8 cellular contexts compared by ENCODE assay signal in genomic region chr1:147084273-147085096, GRCh38.
DNase-seq lines count a peak whose midpoint lies in the region; ATAC-seq, FAIRE-seq and TF ChIP-seq lines count a peak whose summit lies in the region.

No MANE protein-coding gene starts in this region.

- H3K27me3 Mint-ChIP-seq in MCF 10A (ENCODE audit: insufficient read depth, unreplicated experiment) = peaks cover 20% of the 10 kb centered on the region

- H3K27me3 ChIP-seq in smooth muscle cell (ENCODE audit: low read depth) (peaks cover 10% of the 10 kb centered on the region), PC-3 (ENCODE audit: low read length) (no peaks in the 10 kb centered on the region)

- peak overlapping the region; percentile 100 for H3K9ac ChIP-seq in smooth muscle cell (ENCODE audit: low read depth)
- no peak overlapping the region for H3K9ac ChIP-seq in PC-3 (ENCODE audit: low read length)

- H3F3A ChIP-seq in smooth muscle cell (ENCODE audit: low read depth) (peaks cover 9% of the 10 kb centered on the region), PC-3 (ENCODE audit: low read length, unreplicated experiment) (no peaks in the 10 kb centered on the region)

- H3K79me2 ChIP-seq in smooth muscle cell (ENCODE audit: low read depth) (no peaks in the 10 kb centered on the region), PC-3 (ENCODE audit: low read length) (no peaks in the 10 kb centered on the region)

- no peaks in the 10 kb centered on the region for H3K9me2 ChIP-seq in PC-3 (replicated peaks; ENCODE audit: low read length)

- peak overlapping the region; percentile 36 for H3K4me3 ChIP-seq in HEK293 (ENCODE audit: low read depth, low read length)
- H3K4me3 ChIP-seq in smooth muscle cell = peak overlapping the region; percentile 67
- H3K4me3 ChIP-seq in PC-3 (ENCODE audit: low read length) = no peak overlapping the region

- peak; percentile 37 for DNase-seq in GM04503 (ENCODE audit: low read depth)
- DNase-seq in NCI-H1105 (lab: John Stamatoyannopoulos, UW) = peak; percentile 60
- DNase-seq in MCF 10A (ENCODE audit: unreplicated experiment) = peak; percentile 91
- peak; percentile 79 for DNase-seq in iPS-NIHi7 (ENCODE audit: extremely low spot score)
- DNase-seq in smooth muscle cell (lab: John Stamatoyannopoulos, UW; ENCODE audit: unreplicated experiment) = peak; percentile 66
- no peak for DNase-seq in PC-3

- intact Hi-C loops in MCF 10A (cut with micrococcal nuclease) (loop anchor here (2.0 kb wide), 2 partner anchors 88 to 158 kb away; partner anchors contain the start of genes CHD1L and PRKAB2), PC-3 (cut with micrococcal nuclease) (no loop called here)

- H2AFZ ChIP-seq in smooth muscle cell (ENCODE audit: low read depth) (peak overlapping the region; percentile 96), PC-3 (ENCODE audit: low read length) (no peak overlapping the region)

- H3K4me1 Mint-ChIP-seq in MCF 10A (ENCODE audit: insufficient read depth, unreplicated experiment) = peaks cover 5% of the 10 kb centered on the region

- H3K4me1 ChIP-seq in HEK293 (ENCODE audit: control insufficient read depth, insufficient read depth, low read length) (no peaks in the 10 kb centered on the region), smooth muscle cell (ENCODE audit: low read depth) (no peaks in the 10 kb centered on the region), PC-3 (ENCODE audit: insufficient read depth, low read length) (no peaks in the 10 kb centered on the region)

- CTCF ChIA-PET in HEK293 (lab: Yijun Ruan, JAX) (interaction anchor here (0.7 kb wide), 1 partner anchor 75 kb away, joined by 3 read pairs; no protein-coding TSS in a partner anchor), MCF 10A (lab: Yijun Ruan, JAX) (interaction anchor here (0.6 kb wide), 1 partner anchor 205 kb away, joined by 3 read pairs; no protein-coding TSS in a partner anchor), PC-3 (lab: Charles Lee) (no interaction called here)

- H3K36me3 ChIP-seq in HEK293 (ENCODE audit: control insufficient read depth in 2 of 2, insufficient read depth in 1 of 2, low read length in 2 of 2) (no peaks in the 10 kb centered on the region), smooth muscle cell (ENCODE audit: low read depth) (no peaks in the 10 kb centered on the region), PC-3 (ENCODE audit: low read depth, low read length) (no peaks in the 10 kb centered on the region)

- peaks cover 14% of the 10 kb centered on the region for H3K9me3 Mint-ChIP-seq in MCF 10A (ENCODE audit: unreplicated experiment)

- WGBS in smooth muscle cell (ENCODE audit: low lambda C conversion rate) = 1% methylated on average over 51 of the region's 51 CpGs

- POLR2A ChIA-PET in HEK293 (lab: Yijun Ruan, JAX) (interaction anchor here (0.6 to 1.2 kb wide), 9 partner anchors 9 to 708 kb away, joined by 3 to 10 read pairs (median 4); no protein-coding TSS in a partner anchor), MCF 10A (lab: Yijun Ruan, JAX) (interaction anchor here (0.7 to 2.1 kb wide), 10 partner anchors 9 to 158 kb away, joined by 3 to 45 read pairs (median 4); partner anchors contain the start of genes CHD1L, FMO5 and PRKAB2), PC-3 (lab: Charles Lee; ENCODE audit: unreplicated experiment) (no interaction called here)

- H3K27ac Mint-ChIP-seq in MCF 10A (ENCODE audit: low read depth, unreplicated experiment) = peak overlapping the region; percentile 100

- peaks cover 6% of the 10 kb centered on the region for H3K36me3 Mint-ChIP-seq in MCF 10A (ENCODE audit: insufficient read depth, unreplicated experiment)

- H3K9me3 ChIP-seq in HEK293 (ENCODE audit: control insufficient read depth, insufficient read depth, low read depth, low read length) (no peaks in the 10 kb centered on the region), smooth muscle cell (replicated peaks; ENCODE audit: low read depth) (no peaks in the 10 kb centered on the region), PC-3 (ENCODE audit: low read length) (no peaks in the 10 kb centered on the region; the same call in 1 of the 2 replicates)

- peak overlapping the region; percentile 88 for H3K4me2 ChIP-seq in smooth muscle cell
- H3K4me2 ChIP-seq in PC-3 (ENCODE audit: low read length) = no peak overlapping the region

- TSS peak; percentile 98 for BruUV-seq in MCF 10A (replicated peaks; lab: Mats Ljungman, UMichigan)
- BruUV-seq in PC-3 (replicated peaks; lab: Mats Ljungman, UMichigan) = no TSS peak

- no peaks in the 10 kb centered on the region for H4K20me1 ChIP-seq in smooth muscle cell (ENCODE audit: low read depth)
- H4K20me1 ChIP-seq in PC-3 (ENCODE audit: low read length) = no peaks in the 10 kb centered on the region

- peak overlapping the region; percentile 87 for H3K27ac ChIP-seq in HEK293 (ENCODE audit: extremely low read depth, low read depth, low read length)
- H3K27ac ChIP-seq in smooth muscle cell (ENCODE audit: low read depth) = peak overlapping the region; percentile 97
- no peak overlapping the region for H3K27ac ChIP-seq in PC-3 (ENCODE audit: low read length)

- no peak for ATAC-seq in PC-3

- TF ChIP-seq CTCF in HEK293 (tag by site-specific recombination; IDR thresholded peaks at IDR 0.05) (no peak), MCF 10A (IDR thresholded peaks at IDR 0.05; ENCODE audit: unreplicated experiment) (no peak), smooth muscle cell (IDR thresholded peaks at IDR 0.05; ENCODE audit: borderline replicate concordance, insufficient read depth, poor library complexity, severe bottlenecking) (no peak), PC-3 (conservative IDR thresholded peaks at IDR 0.05; ENCODE audit: low read depth, low read length) (no peak)

- peak overlapping the region; percentile 85 for H3K4me3 Mint-ChIP-seq in MCF 10A (ENCODE audit: unreplicated experiment)

- FAIRE-seq in TTC549 (lab: Jason Lieb, UNC) = peak; percentile 91

TF ChIP-seq in HEK293, 187 proteins besides CTCF, POLR2A, EP300 and RAD21 (continues in another document):
- TF ChIP-seq IKZF3 (tag by site-specific recombination; IDR thresholded peaks at IDR 0.05) (peak; percentile 43; the same call in 1 of the 2 replicates), ZNF76 (tag by site-specific recombination; IDR thresholded peaks at IDR 0.05; ENCODE audit: borderline replicate concordance, low read depth) (peak; percentile 98), ZNF561 (tag by site-specific recombination; IDR thresholded peaks at IDR 0.05; ENCODE audit: borderline replicate concordance) (no peak), YY1 (tag by site-specific recombination; IDR thresholded peaks at IDR 0.05) (peak; percentile 56), ZFP69B (tag by site-specific recombination; IDR thresholded peaks at IDR 0.05) (peak; percentile 30; the same call in 1 of the 2 replicates), BCL11B (tag by site-specific recombination; IDR thresholded peaks at IDR 0.05; ENCODE audit: low read depth) (no peak), ZNF768 (tag by site-specific recombination; IDR thresholded peaks at IDR 0.05) (no peak; the same call in 1 of the 2 replicates)
- TF ChIP-seq, protein P1, sequence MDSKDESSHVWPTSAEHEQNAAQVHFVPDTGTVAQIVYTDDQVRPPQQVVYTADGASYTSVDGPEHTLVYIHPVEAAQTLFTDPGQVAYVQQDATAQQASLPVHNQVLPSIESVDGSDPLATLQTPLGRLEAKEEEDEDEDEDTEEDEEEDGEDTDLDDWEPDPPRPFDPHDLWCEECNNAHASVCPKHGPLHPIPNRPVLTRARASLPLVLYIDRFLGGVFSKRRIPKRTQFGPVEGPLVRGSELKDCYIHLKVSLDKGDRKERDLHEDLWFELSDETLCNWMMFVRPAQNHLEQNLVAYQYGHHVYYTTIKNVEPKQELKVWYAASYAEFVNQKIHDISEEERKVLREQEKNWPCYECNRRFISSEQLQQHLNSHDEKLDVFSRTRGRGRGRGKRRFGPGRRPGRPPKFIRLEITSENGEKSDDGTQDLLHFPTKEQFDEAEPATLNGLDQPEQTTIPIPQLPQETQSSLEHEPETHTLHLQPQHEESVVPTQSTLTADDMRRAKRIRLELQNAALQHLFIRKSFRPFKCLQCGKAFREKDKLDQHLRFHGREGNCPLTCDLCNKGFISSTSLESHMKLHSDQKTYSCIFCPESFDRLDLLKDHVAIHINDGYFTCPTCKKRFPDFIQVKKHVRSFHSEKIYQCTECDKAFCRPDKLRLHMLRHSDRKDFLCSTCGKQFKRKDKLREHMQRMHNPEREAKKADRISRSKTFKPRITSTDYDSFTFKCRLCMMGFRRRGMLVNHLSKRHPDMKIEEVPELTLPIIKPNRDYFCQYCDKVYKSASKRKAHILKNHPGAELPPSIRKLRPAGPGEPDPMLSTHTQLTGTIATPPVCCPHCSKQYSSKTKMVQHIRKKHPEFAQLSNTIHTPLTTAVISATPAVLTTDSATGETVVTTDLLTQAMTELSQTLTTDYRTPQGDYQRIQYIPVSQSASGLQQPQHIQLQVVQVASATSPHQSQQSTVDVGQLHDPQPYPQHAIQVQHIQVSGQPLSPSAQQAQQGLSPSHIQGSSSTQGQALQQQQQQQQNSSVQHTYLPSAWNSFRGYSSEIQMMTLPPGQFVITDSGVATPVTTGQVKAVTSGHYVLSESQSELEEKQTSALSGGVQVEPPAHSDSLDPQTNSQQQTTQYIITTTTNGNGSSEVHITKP (tag by site-specific recombination; IDR thresholded peaks at IDR 0.05) = peak; percentile 70
